ENCODE assay signal across 40 cellular contexts in genomic region chr17:49020609-49021008, GRCh38. TPM values are rescaled to one million over a fixed set of nuclear protein-coding genes. Genes with fewer than 3 reads are reported as not detected.
A peak's percentile ranks its signal among the peaks of the same experiment; 100 is the strongest.
DNase-seq lines count a peak whose midpoint lies in the region; FAIRE-seq and TF ChIP-seq lines count a peak whose summit lies in the region.
"Had no signal": no experiment of that assay in that cellular context is flagged by ENCODE, and none has a peak within 500 bp of the region (broad histone marks: within the 10 kb centered on the region; RNA-seq: fewer than 3 reads in every experiment).

No MANE protein-coding gene starts in this region.

- POLR2A ChIA-PET in Caco-2 (lab: Charles Lee): interaction anchor here (0.8 to 2.2 kb wide), 5 partner anchors 21 to 129 kb away, joined by 4 to 20 read pairs (median 7); partner anchors contain the start of genes ATP5MC1, IGF2BP1 and SNF8
- POLR2A ChIA-PET in PC-9 (lab: Charles Lee; ENCODE audit: unreplicated experiment): no interaction called here

- no peak overlapping the region for H2BK15ac ChIP-seq in neuronal stem cell (ENCODE audit: low read length)

- no TSS peak for BruUV-seq in Caco-2 (replicated peaks; lab: Mats Ljungman, UMichigan)
- no TSS peak for BruUV-seq in PC-9 (replicated peaks; lab: Mats Ljungman, UMichigan)

- no peak overlapping the region for H2BK12ac ChIP-seq in neuronal stem cell (ENCODE audit: low read length)

- peak overlapping the region; percentile 58 for H3K27ac ChIP-seq in PC-9
- H3K27ac ChIP-seq in neuronal stem cell (replicated peaks; ENCODE audit: low read length): peak overlapping the region; percentile 93
- H3K27ac ChIP-seq in kidney (ENCODE audit: low read depth in 2 of 2, low read length in 2 of 2): no peak overlapping the region
- H3K27ac ChIP-seq in prostate gland: no peak overlapping the region
- H3K27ac ChIP-seq: BLaER1, coronary artery, esophagus muscularis mucosa, foreskin keratinocyte, heart left ventricle, Peyer's patch, stomach, tibial artery had no signal

- no peak for FAIRE-seq in kidney (lab: Jason Lieb, UNC)
- FAIRE-seq: small intestine had no signal

- H3K27ac Mint-ChIP-seq in Caco-2 (ENCODE audit: unreplicated experiment): peak overlapping the region; percentile 87
- peak overlapping the region; percentile 80 for H3K27ac Mint-ChIP-seq in endothelial cell (ENCODE audit: unreplicated experiment)
- H3K27ac Mint-ChIP-seq: activated T-helper 1 cell treated with anti-CD3 and anti-CD28 coated beads, Interleukin-12 subunit alpha, Interleukin-12 subunit beta, Interleukin-2, Interleukin-4 antibody, amounts not matched to agents 30 ng/mL and 10 ng/mL and 1 ng/mL, durations not matched to agents 14 hours and 24 hours and 36 hours; effector memory CD8-positive, alpha-beta T cell; T-cell had no signal

- peaks cover 8% of the 10 kb centered on the region for H3K79me1 ChIP-seq in neuronal stem cell (ENCODE audit: low read depth, low read length)

- no peak for TF ChIP-seq CTCF in Caco-2 (IDR thresholded peaks at IDR 0.05; ENCODE audit: insufficient read depth in 1 of 2, low read depth in 1 of 2, low read length in 1 of 2, severe bottlenecking in 1 of 2, unreplicated experiment in 1 of 2)
- TF ChIP-seq CTCF in PC-9 (conservative IDR thresholded peaks at IDR 0.05): no peak
- TF ChIP-seq CTCF in endothelial cell (IDR thresholded peaks at IDR 0.05; ENCODE audit: unreplicated experiment): no peak
- TF ChIP-seq CTCF in GM13976 (IDR thresholded peaks at IDR 0.05; ENCODE audit: borderline replicate concordance, control extremely low read depth, extremely low read depth, insufficient read depth, missing control alignments): no peak
- no peak for TF ChIP-seq CTCF in kidney (IDR thresholded peaks at IDR 0.05; ENCODE audit: borderline replicate concordance, extremely low read depth, insufficient read depth)
- TF ChIP-seq CTCF in prostate gland (IDR thresholded peaks at IDR 0.05): no peak

- H3K18ac ChIP-seq in neuronal stem cell (ENCODE audit: low read length): no peak overlapping the region

- H4K20me1 ChIP-seq in PC-9 (ENCODE audit: insufficient read depth): peaks cover 42% of the 10 kb centered on the region

- no peaks in the 10 kb centered on the region for H3K27me3 ChIP-seq in Caco-2 (replicated peaks; ENCODE audit: control insufficient read depth, insufficient read depth, low read length)
- H3K27me3 ChIP-seq in PC-9 (ENCODE audit: insufficient read depth, low read depth): no peaks in the 10 kb centered on the region
- no peaks in the 10 kb centered on the region for H3K27me3 ChIP-seq in neuronal stem cell (ENCODE audit: control insufficient read depth in 3 of 3, insufficient read depth in 3 of 3, low read depth in 1 of 3, low read length in 3 of 3)
- peaks cover 3% of the 10 kb centered on the region for H3K27me3 ChIP-seq in prostate gland (replicated peaks; ENCODE audit: insufficient read depth)
- H3K27me3 ChIP-seq: SJSA1 had no signal

- H3K23ac ChIP-seq in neuronal stem cell (ENCODE audit: low read depth, low read length, poor library complexity): no peak overlapping the region

- H3K27me3 Mint-ChIP-seq in Caco-2 (ENCODE audit: insufficient read depth, unreplicated experiment) (no peaks in the 10 kb centered on the region), endothelial cell (ENCODE audit: unreplicated experiment) (peaks cover 12% of the 10 kb centered on the region)

- no peak for TF ChIP-seq POLR2A in prostate gland (IDR thresholded peaks at IDR 0.05)

- DNase-seq in Caco-2: peak in 1 of 2 experiments; percentile 29
- DNase-seq in PC-9: no peak
- no peak for DNase-seq in endothelial cell (ENCODE audit: low spot score)
- DNase-seq in neuronal stem cell (ENCODE audit: low spot score): no peak
- DNase-seq in HCEC 1CT: no peak
- DNase-seq in GM13976 (ENCODE audit: low spot score): no peak
- DNase-seq in kidney: no peak
- DNase-seq in prostate gland (ENCODE audit: low spot score): no peak
- DNase-seq: activated CD4-positive, alpha-beta T cell treated with anti-CD3 and anti-CD28 coated beads, Interleukin-2, amount 50 U/mL, for 4 hours; activated CD4-positive, CD25-positive, alpha-beta regulatory T cell; activated CD8-positive, alpha-beta memory T cell treated with anti-CD3 and anti-CD28 coated beads, Interleukin-2, amount 50 U/mL, for 4 hours; activated naive CD4-positive, alpha-beta T cell treated with anti-CD3 and anti-CD28 coated beads, Interleukin-2, amount 50 U/mL, for 16 hours; amniotic stem cell; COR-L47; DND-41; effector memory CD8-positive, alpha-beta T cell; foreskin keratinocyte; heart left ventricle; KBM-7; left cardiac atrium; NCI-H1105; NCI-H2029; NCI-H226; NCI-H69; occipital lobe; Peyer's patch; small intestine; stimulated activated CD4-positive, alpha-beta T cell treated with anti-CD3 and anti-CD28 coated beads, Interleukin-1b, Interleukin-23, amount 100 ng/mL, for 48 hours; stimulated activated CD8-positive, alpha-beta memory T cell treated with anti-CD3 and anti-CD28 coated beads, Interleukin-4, amount 100 ng/mL, for 48 hours; stomach; T-cell had no signal

- H3K4me3 Mint-ChIP-seq in Caco-2 (ENCODE audit: unreplicated experiment): no peak overlapping the region
- H3K4me3 Mint-ChIP-seq in endothelial cell (ENCODE audit: unreplicated experiment): no peak overlapping the region
- H3K4me3 Mint-ChIP-seq: activated T-helper 1 cell treated with anti-CD3 and anti-CD28 coated beads, Interleukin-12 subunit alpha, Interleukin-12 subunit beta, Interleukin-2, Interleukin-4 antibody, amounts not matched to agents 30 ng/mL and 10 ng/mL and 1 ng/mL, durations not matched to agents 14 hours and 24 hours and 36 hours; effector memory CD8-positive, alpha-beta T cell; T-cell had no signal

- H3K4me1 ChIP-seq in Caco-2: peaks cover 85% of the 10 kb centered on the region
- H3K4me1 ChIP-seq in PC-9 (replicated peaks; ENCODE audit: insufficient read depth): peaks cover 26% of the 10 kb centered on the region
- peaks cover 26 to 45% of the 10 kb centered on the region in 2 donors for H3K4me1 ChIP-seq in neuronal stem cell (ENCODE audit: control insufficient read depth in 2 of 2, insufficient read depth in 1 of 2, low read depth in 1 of 2, low read length in 2 of 2)
- peaks cover 5 to 6% of the 10 kb centered on the region in 2 donors for H3K4me1 ChIP-seq in kidney (ENCODE audit: control insufficient read depth in 1 of 2, insufficient read depth in 1 of 2, low read depth in 1 of 2, low read length in 2 of 2)
- no peaks in the 10 kb centered on the region for H3K4me1 ChIP-seq in prostate gland (replicated peaks)
- H3K4me1 ChIP-seq: BLaER1, heart left ventricle had no signal

- H3K4me3 ChIP-seq in Caco-2 (ENCODE audit: low read depth, low read length): no peak overlapping the region
- H3K4me3 ChIP-seq in PC-9: no peak overlapping the region
- H3K4me3 ChIP-seq in neuronal stem cell (ENCODE audit: low read length in 2 of 2): no peak overlapping the region
- H3K4me3 ChIP-seq in kidney (ENCODE audit: low read length in 2 of 2): no peak overlapping the region
- H3K4me3 ChIP-seq in prostate gland: no peak overlapping the region
- H3K4me3 ChIP-seq: BLaER1, coronary artery, esophagus muscularis mucosa, heart left ventricle, Peyer's patch, SJSA1, stomach, tibial artery had no signal

- peaks cover 3% of the 10 kb centered on the region; the same call in 1 of the 2 replicates for H3K36me3 ChIP-seq in Caco-2 (ENCODE audit: control insufficient read depth, insufficient read depth, low read length)
- H3K36me3 ChIP-seq in PC-9 (ENCODE audit: low read depth): no peaks in the 10 kb centered on the region
- peaks cover 14 to 83% of the 10 kb centered on the region in 2 donors for H3K36me3 ChIP-seq in neuronal stem cell (replicated peaks in 1 of 2; ENCODE audit: control insufficient read depth in 2 of 2, insufficient read depth in 2 of 2, low read length in 2 of 2)
- no peaks in the 10 kb centered on the region for H3K36me3 ChIP-seq in kidney (ENCODE audit: control insufficient read depth in 1 of 2, insufficient read depth in 2 of 2, low read length in 2 of 2)
- no peaks in the 10 kb centered on the region for H3K36me3 ChIP-seq in prostate gland
- H3K36me3 ChIP-seq: BLaER1, esophagus muscularis mucosa, heart left ventricle, Peyer's patch, stomach, tibial artery had no signal

- H3K9me3 ChIP-seq in Caco-2 (no peaks in the 10 kb centered on the region), PC-9 (ENCODE audit: insufficient read depth, low read depth) (no peaks in the 10 kb centered on the region), neuronal stem cell (replicated peaks in 1 of 2; ENCODE audit: control insufficient read depth in 2 of 2, insufficient read depth in 1 of 2, low read depth in 1 of 2, low read length in 2 of 2) (no peaks in the 10 kb centered on the region), kidney (ENCODE audit: control insufficient read depth in 1 of 2, low read length in 2 of 2) (no peaks in the 10 kb centered on the region), prostate gland (no peaks in the 10 kb centered on the region)
- H3K9me3 ChIP-seq: BLaER1, esophagus muscularis mucosa, heart left ventricle, Peyer's patch, SJSA1, stomach, tibial artery had no signal

- no peaks in the 10 kb centered on the region for H3K9me3 Mint-ChIP-seq in Caco-2 (ENCODE audit: unreplicated experiment)
- H3K9me3 Mint-ChIP-seq in endothelial cell (ENCODE audit: unreplicated experiment): no peaks in the 10 kb centered on the region
- H3K9me3 Mint-ChIP-seq: activated T-helper 1 cell treated with anti-CD3 and anti-CD28 coated beads, Interleukin-12 subunit alpha, Interleukin-12 subunit beta, Interleukin-2, Interleukin-4 antibody, amounts not matched to agents 30 ng/mL and 10 ng/mL and 1 ng/mL, durations not matched to agents 14 hours and 24 hours and 36 hours; effector memory CD8-positive, alpha-beta T cell; T-cell had no signal

- in situ Hi-C loops in GM13976 (cut with MboI; ENCODE audit: low sequenced_read_pairs, unreplicated experiment): loop anchor here (10.0 kb wide), 1 partner anchor 336 kb away; no protein-coding TSS in a partner anchor

- peaks cover 70% of the 10 kb centered on the region for H3K79me2 ChIP-seq in PC-9 (ENCODE audit: low read depth)

- no peak overlapping the region for H4K8ac ChIP-seq in neuronal stem cell (ENCODE audit: low read depth, low read length)

- H2AFZ ChIP-seq in PC-9: no peak overlapping the region
- H2AFZ ChIP-seq in neuronal stem cell (ENCODE audit: low read length): no peak overlapping the region

- no peaks in the 10 kb centered on the region for H3K9me2 ChIP-seq in PC-9 (ENCODE audit: insufficient read depth)

- H3K4me1 Mint-ChIP-seq in Caco-2 (ENCODE audit: low read depth, unreplicated experiment) (peaks cover 88% of the 10 kb centered on the region), endothelial cell (ENCODE audit: unreplicated experiment) (peaks cover 48% of the 10 kb centered on the region)
- H3K4me1 Mint-ChIP-seq: T-cell had no signal

- H3K4ac ChIP-seq in neuronal stem cell (ENCODE audit: low read length): no peak overlapping the region

- WGBS in neuronal stem cell (ENCODE audit: extremely low coverage in 2 of 2, insufficient read length in 2 of 2, insufficient replicate concordance in 1 of 2), 2 donors: no CpG with 5 or more reads among the region's 8 CpGs
- 75% methylated on average over 8 of the region's 8 CpGs for WGBS in prostate gland

- H2BK120ac ChIP-seq in neuronal stem cell (ENCODE audit: low read depth, low read length): no peak overlapping the region

- H3K14ac ChIP-seq in neuronal stem cell (ENCODE audit: low read length): no peak overlapping the region

- CTCF ChIA-PET in Caco-2 (lab: Charles Lee) (interaction anchor here (0.7 to 2.4 kb wide), 4 partner anchors 9 to 349 kb away, joined by 3 to 9 read pairs (median 4); no protein-coding TSS in a partner anchor), PC-9 (lab: Charles Lee) (no interaction called here)

- H3K4me2 ChIP-seq in PC-9 (no peak overlapping the region), neuronal stem cell (ENCODE audit: insufficient read depth, low read length, poor library complexity, severe bottlenecking) (no peak overlapping the region)
- H3K4me2 ChIP-seq: BLaER1 had no signal

- H3F3A ChIP-seq in PC-9 (ENCODE audit: insufficient read depth, low read depth): no peaks in the 10 kb centered on the region; the same call in none of the 2 replicates

- H2AK5ac ChIP-seq in neuronal stem cell (ENCODE audit: low read depth, low read length): no peak overlapping the region

- H4K91ac ChIP-seq in neuronal stem cell (ENCODE audit: low read depth, low read length, poor library complexity): no peak overlapping the region

- H3K9ac ChIP-seq in neuronal stem cell (ENCODE audit: low read depth, low read length, poor library complexity) (no peak overlapping the region), kidney (ENCODE audit: low read length in 2 of 2) (no peak overlapping the region)
- H3K9ac ChIP-seq: BLaER1 had no signal

- intact Hi-C loops in Caco-2 (cut with micrococcal nuclease; ENCODE audit: unreplicated experiment): no loop called here
- intact Hi-C loops in PC-9 (cut with micrococcal nuclease; ENCODE audit: unreplicated experiment): no loop called here
- intact Hi-C loops in kidney (cut with DNase I): no loop called here
- intact Hi-C loops in prostate gland (cut with DNase I): no loop called here

- H3K36me3 Mint-ChIP-seq in Caco-2 (ENCODE audit: insufficient read depth, unreplicated experiment) (peaks cover 88% of the 10 kb centered on the region), endothelial cell (ENCODE audit: low read depth, unreplicated experiment) (peaks cover 25% of the 10 kb centered on the region)
- H3K36me3 Mint-ChIP-seq: T-cell had no signal

- no peak overlapping the region for H2BK5ac ChIP-seq in neuronal stem cell (ENCODE audit: low read length)

RNA-seq across cellular contexts. Expression of gene IGF2BP1, which starts 23.4 kb away (rescaled TPM):
- total RNA-seq in Caco-2 (2022): 583 and 601 TPM in 2 replicates
- 56.5 and 57.4 TPM in 2 replicates for total RNA-seq in PC-9 (2021)
- 298 TPM for total RNA-seq in endothelial cell (ENCODE audit: unreplicated experiment)
- polyA plus RNA-seq in neuronal stem cell (2013, experiment 1 of 2): 77.2 TPM
- 84.4 TPM for polyA plus RNA-seq in neuronal stem cell (2013, experiment 2 of 2)
- 1.3 TPM for total RNA-seq in kidney
- 1.5 TPM for polyA plus RNA-seq in kidney (ENCODE audit: insufficient read depth, low read depth, low replicate concordance)
- total RNA-seq in prostate gland: 10 to 100 TPM in 1 of 2 donors, not detected in 1; 10.9 TPM
- total RNA-seq: activated T-helper 1 cell treated with anti-CD3 and anti-CD28 coated beads, Interleukin-12 subunit alpha, Interleukin-12 subunit beta, Interleukin-2, Interleukin-4 antibody, amounts not matched to agents 30 ng/mL and 10 ng/mL and 1 ng/mL, durations not matched to agents 14 hours and 24 hours and 36 hours; esophagus muscularis mucosa; foreskin keratinocyte; heart left ventricle had no signal
- polyA plus RNA-seq: foreskin keratinocyte had no signal

RNA-seq across cellular contexts. Expression of gene GIP, which starts 52.2 kb away (rescaled TPM):
- total RNA-seq in Caco-2 (2022): 0.59 and 0.63 TPM in 2 replicates
- not detected in 2 replicates for total RNA-seq in PC-9 (2021)
- total RNA-seq in endothelial cell (ENCODE audit: unreplicated experiment): not detected
- 0.08 TPM for polyA plus RNA-seq in neuronal stem cell (2013, experiment 1 of 2)
- polyA plus RNA-seq in neuronal stem cell (2013, experiment 2 of 2): 0.11 TPM
- not detected for total RNA-seq in kidney
- polyA plus RNA-seq in kidney (ENCODE audit: insufficient read depth, low read depth, low replicate concordance): not detected
- total RNA-seq in prostate gland: not detected
- total RNA-seq: activated T-helper 1 cell treated with anti-CD3 and anti-CD28 coated beads, Interleukin-12 subunit alpha, Interleukin-12 subunit beta, Interleukin-2, Interleukin-4 antibody, amounts not matched to agents 30 ng/mL and 10 ng/mL and 1 ng/mL, durations not matched to agents 14 hours and 24 hours and 36 hours; esophagus muscularis mucosa; foreskin keratinocyte; heart left ventricle; left cardiac atrium; lung microvascular endothelial cell; MCF 10A; occipital lobe; Peyer's patch; renal cortical epithelial cell; SJSA1; stomach; T-cell had no signal
- polyA plus RNA-seq: foreskin keratinocyte, heart left ventricle had no signal

Comparison
In these comparisons a context has a peak if more than half of its experiments do, and no peak if none do; other contexts are left out.
1. H3K27ac ChIP-seq: peak in PC-9 (single experiment) and neuronal stem cell (single experiment); none in kidney (0 of 2) and prostate gland (0 of 2).